ENCODE assay signal across 8 cellular contexts in the genomic region with DNA sequence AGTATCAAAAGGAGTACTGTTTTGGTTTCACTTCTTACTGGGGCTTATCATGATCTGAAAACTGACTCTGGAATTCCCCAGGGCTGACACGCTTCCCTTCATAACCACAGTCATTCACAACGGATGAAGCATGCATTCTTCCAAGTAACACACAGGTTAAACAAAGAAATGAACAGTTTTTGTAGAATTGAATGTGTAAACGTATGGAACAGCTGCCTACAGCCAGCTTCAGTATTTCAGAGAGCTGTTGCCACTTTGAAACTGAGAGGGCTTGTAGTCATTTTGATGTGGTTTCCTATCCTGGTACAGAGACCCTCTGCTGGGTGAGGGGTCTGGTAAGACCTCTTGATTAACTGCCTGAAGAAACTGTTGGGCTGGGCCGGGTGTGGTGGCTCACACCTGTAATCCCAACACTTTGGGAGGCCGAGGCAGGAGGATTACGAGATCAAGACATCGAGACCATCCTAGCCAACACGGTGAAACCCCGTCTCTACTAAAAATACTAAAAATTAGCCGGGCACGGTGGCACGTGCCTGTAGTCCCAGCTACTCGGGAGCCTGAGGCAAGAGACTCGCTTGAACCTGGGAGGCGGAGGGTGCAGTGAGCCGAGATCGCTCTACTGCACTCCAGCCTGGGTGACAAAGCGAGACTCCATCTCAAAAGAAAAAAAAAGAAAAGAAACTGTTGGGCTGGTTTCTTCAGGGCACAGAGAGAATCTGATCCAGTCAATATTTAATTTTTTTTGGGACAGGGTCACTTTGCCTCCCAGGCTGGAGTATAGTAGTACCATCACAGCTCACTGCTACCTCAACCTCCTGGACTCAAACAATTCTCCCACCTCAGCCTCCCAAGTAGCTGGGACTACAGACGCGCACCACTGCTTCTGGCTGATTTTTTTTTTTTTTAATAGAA. TPM values are rescaled to one million over a fixed set of nuclear protein-coding genes. Genes with fewer than 3 reads are reported as not detected.
A peak's percentile ranks its signal among the peaks of the same experiment; 100 is the strongest.
DNase-seq lines count a peak whose midpoint lies in the region; ATAC-seq and TF ChIP-seq lines count a peak whose summit lies in the region.

No MANE protein-coding gene starts in this region.

- H3K9me3 Mint-ChIP-seq in glutamatergic neuron (ENCODE audit: unreplicated experiment): peaks cover 4% of the 10 kb centered on the region

- no peak for TF ChIP-seq CTCF in GM13976 (IDR thresholded peaks at IDR 0.05; ENCODE audit: borderline replicate concordance, control extremely low read depth, extremely low read depth, insufficient read depth, missing control alignments)
- no peak for TF ChIP-seq CTCF in WI38 (IDR thresholded peaks at IDR 0.05; ENCODE audit: low read depth, low read length)
- TF ChIP-seq CTCF in epithelial cell of proximal tubule (conservative IDR thresholded peaks at IDR 0.05; ENCODE audit: low read depth, low read length): no peak
- no peak for TF ChIP-seq CTCF in coronary artery (IDR thresholded peaks at IDR 0.05)
- no peak for TF ChIP-seq CTCF in glutamatergic neuron (IDR thresholded peaks at IDR 0.05; ENCODE audit: partially characterized antibody, unreplicated experiment)

- no peak overlapping the region for H3K27ac Mint-ChIP-seq in glutamatergic neuron (ENCODE audit: unreplicated experiment)

- DNase-seq in GM13976 (ENCODE audit: low spot score) (peak; percentile 52), HPDE6-E6E7 (ENCODE audit: extremely low spot score) (peak; percentile 71), epithelial cell of proximal tubule (ENCODE audit: low read depth) (peak; percentile 92), coronary artery (ENCODE audit: low spot score) (no peak), glutamatergic neuron (no peak)
- peak; percentile 33 for DNase-seq in stimulated activated CD4-positive, alpha-beta T cell treated with anti-CD3 and anti-CD28 coated beads, Interleukin-12 subunit alpha, Interleukin-12 subunit beta, amount 100 ng/mL, for 4 hours

- H3K4me3 Mint-ChIP-seq in glutamatergic neuron (ENCODE audit: unreplicated experiment): no peak overlapping the region

- peaks cover 6% of the 10 kb centered on the region for H3K4me1 Mint-ChIP-seq in glutamatergic neuron (ENCODE audit: low read depth, unreplicated experiment)

- H3K36me3 Mint-ChIP-seq in glutamatergic neuron (ENCODE audit: unreplicated experiment): peaks cover 5% of the 10 kb centered on the region

- in situ Hi-C loops in GM13976 (cut with MboI; ENCODE audit: low sequenced_read_pairs, unreplicated experiment): no loop called here

- H3K27ac ChIP-seq in coronary artery: no peak overlapping the region

- peaks cover 14% of the 10 kb centered on the region for H3K27me3 Mint-ChIP-seq in glutamatergic neuron (ENCODE audit: unreplicated experiment)

- H3K4me3 ChIP-seq in WI38 (ENCODE audit: low read depth, low read length) (peak overlapping the region; percentile 56), epithelial cell of proximal tubule (ENCODE audit: low read depth, low read length) (peak overlapping the region; percentile 33), coronary artery (no peak overlapping the region)

- no peak for ATAC-seq in HG03469 (IDR thresholded peaks at IDR 0.05; ENCODE audit: unreplicated experiment)

RNA-seq across cellular contexts. Expression of a gene that starts 4.7 kb away (rescaled TPM):
- total RNA-seq in epithelial cell of proximal tubule: 75.6 and 98.0 TPM in 2 replicates
- 42.1 TPM for total RNA-seq in glutamatergic neuron (ENCODE audit: unreplicated experiment)

RNA-seq across cellular contexts. Expression of a gene that starts 43.8 kb away (rescaled TPM):
- total RNA-seq in epithelial cell of proximal tubule (287 and 348 TPM in 2 replicates), glutamatergic neuron (ENCODE audit: unreplicated experiment) (685 TPM)

RNA-seq across cellular contexts. Expression of a gene that starts 44.8 kb away (rescaled TPM):
- total RNA-seq in epithelial cell of proximal tubule (139 and 151 TPM in 2 replicates), glutamatergic neuron (ENCODE audit: unreplicated experiment) (191 TPM)

Comparison
In these comparisons a context has a peak if more than half of its experiments do, and no peak if none do; other contexts are left out.
1. DNase-seq: peak in GM13976 (single experiment), HPDE6-E6E7 (single experiment), epithelial cell of proximal tubule (single experiment) and stimulated activated CD4-positive, alpha-beta T cell treated with anti-CD3 and anti-CD28 coated beads, Interleukin-12 subunit alpha, Interleukin-12 subunit beta, amount 100 ng/mL, for 4 hours (single experiment); none in coronary artery (single experiment) and glutamatergic neuron (single experiment).